ENCODE assay signal across 9 cellular contexts in the genomic region with DNA sequence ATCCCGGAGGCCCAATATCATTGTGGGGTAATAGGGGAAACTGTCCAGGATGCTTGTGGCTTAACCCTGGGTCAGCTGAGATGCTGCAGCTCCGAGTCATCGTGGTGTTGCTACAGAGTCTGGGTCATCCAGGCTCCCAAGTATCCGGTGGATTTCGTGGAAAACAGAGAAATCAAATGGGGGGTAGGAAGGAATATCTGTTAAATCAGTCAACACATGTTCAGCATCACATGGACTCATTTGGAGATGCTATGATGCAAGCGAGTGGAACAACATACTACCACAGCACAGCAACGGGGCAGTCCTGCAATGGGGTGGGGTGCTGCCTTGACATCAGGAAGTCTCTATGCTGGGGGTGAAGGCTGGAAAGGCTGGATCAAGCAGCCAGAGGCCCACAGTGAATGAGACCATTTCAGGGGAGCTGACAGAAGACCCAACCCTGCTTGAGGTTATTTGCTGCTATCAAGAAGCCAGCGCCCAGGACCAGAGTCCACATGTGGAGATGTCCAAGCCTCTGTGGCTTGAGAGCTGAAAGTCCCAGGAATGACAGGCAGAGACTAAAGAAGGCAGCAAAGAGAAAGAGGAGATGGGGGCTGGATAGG. TPM values are rescaled to one million over a fixed set of nuclear protein-coding genes. Genes with fewer than 3 reads are reported as not detected.
DNase-seq lines count a peak whose midpoint lies in the region; ATAC-seq and TF ChIP-seq lines count a peak whose summit lies in the region.
"Had no signal": no experiment of that assay in that cellular context is flagged by ENCODE, and none has a peak within 500 bp of the region (broad histone marks: within the 10 kb centered on the region; RNA-seq: fewer than 3 reads in every experiment).

No MANE protein-coding gene starts in this region.

- peak overlapping the region; percentile 73 for H3K4me3 Mint-ChIP-seq in activated CD8-positive, alpha-beta memory T cell treated with anti-CD3 and anti-CD28 coated beads, Interleukin-2, amount 10 ng/mL, durations not matched to agents 7 days and 5 days

- ATAC-seq in activated CD8-positive, alpha-beta memory T cell treated with anti-CD3 and anti-CD28 coated beads, Interleukin-2, amount 10 ng/mL, durations not matched to agents 7 days and 5 days = no peak
- no peak for ATAC-seq in GM18909 (IDR thresholded peaks at IDR 0.05; ENCODE audit: poor library complexity, unreplicated experiment)

- peaks cover 38% of the 10 kb centered on the region for H3K36me3 Mint-ChIP-seq in activated CD8-positive, alpha-beta memory T cell treated with anti-CD3 and anti-CD28 coated beads, Interleukin-2, amount 10 ng/mL, durations not matched to agents 7 days and 5 days

- no peak for TF ChIP-seq EP300 in stomach (IDR thresholded peaks at IDR 0.05)

- no peak for TF ChIP-seq POLR2A in stomach (IDR thresholded peaks at IDR 0.05)

- H3K36me3 ChIP-seq in stomach = peaks cover 0 to 18% (median 12%) of the 10 kb centered on the region in 4 donors

- H3K27ac Mint-ChIP-seq in activated CD8-positive, alpha-beta memory T cell treated with anti-CD3 and anti-CD28 coated beads, Interleukin-2, amount 10 ng/mL, durations not matched to agents 7 days and 5 days = peak overlapping the region; percentile 85

- peak overlapping the region in 3 of 5 donors; percentile 3 to 37 (median 8) for H3K27ac ChIP-seq in stomach

- H3K4me1 ChIP-seq in stomach = peaks cover 12 to 22% (median 18%) of the 10 kb centered on the region in 4 donors

- whole genome bisulfite sequencing in stomach, 5 donors = 66 to 73% (median 70%) methylated on average over 8 of the region's 8 CpGs

- TF ChIP-seq CTCF in foreskin fibroblast (IDR thresholded peaks at IDR 0.05; ENCODE audit: low read depth, low read length) = no peak
- TF ChIP-seq CTCF in stomach (IDR thresholded peaks at IDR 0.05) = no peak

- no peaks in the 10 kb centered on the region for H3K9me3 Mint-ChIP-seq in activated CD8-positive, alpha-beta memory T cell treated with anti-CD3 and anti-CD28 coated beads, Interleukin-2, amount 10 ng/mL, durations not matched to agents 7 days and 5 days (ENCODE audit: low read depth)

- CTCF ChIA-PET in activated CD8-positive, alpha-beta memory T cell treated with anti-CD3 and anti-CD28 coated beads, Interleukin-2, amount 10 ng/mL, durations not matched to agents 7 days and 5 days (lab: Charles Lee) = interaction anchor here (1.2 to 5.9 kb wide), 3 partner anchors 12 to 68 kb away, joined by 3 to 45 read pairs (median 6); no protein-coding TSS in a partner anchor

- intact Hi-C loops in stomach (cut with DNase I; ENCODE audit: low total_unique reads) = no loop called here

- H3K4me3 ChIP-seq in foreskin fibroblast (ENCODE audit: low read depth in 1 of 2, low read length in 2 of 2) (no peak overlapping the region), stomach (no peak overlapping the region)

- no peak for DNase-seq in activated CD8-positive, alpha-beta memory T cell treated with anti-CD3 and anti-CD28 coated beads, Interleukin-2, amount 10 ng/mL, durations not matched to agents 7 days and 5 days
- no peak for DNase-seq in activated CD8-positive, alpha-beta memory T cell treated with anti-CD3 and anti-CD28 coated beads, Interleukin-2, amount 50 U/mL, for 48 hours
- peak; percentile 77 for DNase-seq in T1000 (lab: John Stamatoyannopoulos, UW)
- DNase-seq in foreskin fibroblast = peak; percentile 99
- DNase-seq in stomach = no peak
- no peak for DNase-seq in NCI-H1048 (lab: John Stamatoyannopoulos, UW)
- no peak for DNase-seq in OCI-M2 (lab: John Stamatoyannopoulos, UW; ENCODE audit: unreplicated experiment)

- no peaks in the 10 kb centered on the region for H3K9me3 ChIP-seq in stomach

- H3K27me3 Mint-ChIP-seq in activated CD8-positive, alpha-beta memory T cell treated with anti-CD3 and anti-CD28 coated beads, Interleukin-2, amount 10 ng/mL, durations not matched to agents 7 days and 5 days = no peaks in the 10 kb centered on the region

- peaks cover 76% of the 10 kb centered on the region for H3K4me1 Mint-ChIP-seq in activated CD8-positive, alpha-beta memory T cell treated with anti-CD3 and anti-CD28 coated beads, Interleukin-2, amount 10 ng/mL, durations not matched to agents 7 days and 5 days

- H3K27me3 ChIP-seq in stomach = no peaks in the 10 kb centered on the region

RNA-seq across cellular contexts. Expression of gene VDR, which starts 22.9 kb away (rescaled TPM):
- total RNA-seq in activated CD8-positive, alpha-beta memory T cell treated with anti-CD3 and anti-CD28 coated beads, Interleukin-2, amount 10 ng/mL, durations not matched to agents 7 days and 5 days = 10 to 100 TPM; 34.9 to 69.8 TPM
- 10 to 100 TPM in 2 of 5 donors, 1 to 10 TPM in 3; 2.8 to 22.3 (median 8.8) TPM for total RNA-seq in stomach
- 1 to 10 TPM; 4.0 to 4.9 (median 4.5) TPM for polyA plus RNA-seq in stomach
- total RNA-seq: frontal cortex had no signal

Comparison
In these comparisons a context has a peak if more than half of its experiments do, and no peak if none do; other contexts are left out.
1. DNase-seq: peak in T1000 (single experiment) and foreskin fibroblast (2 of 2); none in activated CD8-positive, alpha-beta memory T cell treated with anti-CD3 and anti-CD28 coated beads, Interleukin-2, amount 10 ng/mL, durations not matched to agents 7 days and 5 days (single experiment), activated CD8-positive, alpha-beta memory T cell treated with anti-CD3 and anti-CD28 coated beads, Interleukin-2, amount 50 U/mL, for 48 hours (single experiment), stomach (single experiment), NCI-H1048 (single experiment) and OCI-M2 (single experiment).